ENCODE assay signal across 2 cellular contexts in genomic region chr3:53748512-53749271, GRCh38.
TF ChIP-seq lines count a peak whose summit lies in the region.

No MANE protein-coding gene starts in this region.

TF ChIP-seq in GM12878, 131 proteins besides CTCF, POLR2A, EP300 and RAD21 (continued from another document and continues in another):
- TF ChIP-seq, protein P1, sequence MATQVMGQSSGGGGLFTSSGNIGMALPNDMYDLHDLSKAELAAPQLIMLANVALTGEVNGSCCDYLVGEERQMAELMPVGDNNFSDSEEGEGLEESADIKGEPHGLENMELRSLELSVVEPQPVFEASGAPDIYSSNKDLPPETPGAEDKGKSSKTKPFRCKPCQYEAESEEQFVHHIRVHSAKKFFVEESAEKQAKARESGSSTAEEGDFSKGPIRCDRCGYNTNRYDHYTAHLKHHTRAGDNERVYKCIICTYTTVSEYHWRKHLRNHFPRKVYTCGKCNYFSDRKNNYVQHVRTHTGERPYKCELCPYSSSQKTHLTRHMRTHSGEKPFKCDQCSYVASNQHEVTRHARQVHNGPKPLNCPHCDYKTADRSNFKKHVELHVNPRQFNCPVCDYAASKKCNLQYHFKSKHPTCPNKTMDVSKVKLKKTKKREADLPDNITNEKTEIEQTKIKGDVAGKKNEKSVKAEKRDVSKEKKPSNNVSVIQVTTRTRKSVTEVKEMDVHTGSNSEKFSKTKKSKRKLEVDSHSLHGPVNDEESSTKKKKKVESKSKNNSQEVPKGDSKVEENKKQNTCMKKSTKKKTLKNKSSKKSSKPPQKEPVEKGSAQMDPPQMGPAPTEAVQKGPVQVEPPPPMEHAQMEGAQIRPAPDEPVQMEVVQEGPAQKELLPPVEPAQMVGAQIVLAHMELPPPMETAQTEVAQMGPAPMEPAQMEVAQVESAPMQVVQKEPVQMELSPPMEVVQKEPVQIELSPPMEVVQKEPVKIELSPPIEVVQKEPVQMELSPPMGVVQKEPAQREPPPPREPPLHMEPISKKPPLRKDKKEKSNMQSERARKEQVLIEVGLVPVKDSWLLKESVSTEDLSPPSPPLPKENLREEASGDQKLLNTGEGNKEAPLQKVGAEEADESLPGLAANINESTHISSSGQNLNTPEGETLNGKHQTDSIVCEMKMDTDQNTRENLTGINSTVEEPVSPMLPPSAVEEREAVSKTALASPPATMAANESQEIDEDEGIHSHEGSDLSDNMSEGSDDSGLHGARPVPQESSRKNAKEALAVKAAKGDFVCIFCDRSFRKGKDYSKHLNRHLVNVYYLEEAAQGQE (IDR thresholded peaks at IDR 0.05; ENCODE audit: low read depth, low read length): no peak
- TF ChIP-seq CUX1 (IDR thresholded peaks at IDR 0.05; ENCODE audit: insufficient replicate concordance, low read depth, low read length): peak; percentile 55
- no peak for TF ChIP-seq ZNF384 (IDR thresholded peaks at IDR 0.05; ENCODE audit: borderline replicate concordance, low read depth, low read length)
- no peak for TF ChIP-seq JUNB (IDR thresholded peaks at IDR 0.05)
- no peak for TF ChIP-seq NR2C1 (IDR thresholded peaks at IDR 0.05)
- TF ChIP-seq TARDBP (IDR thresholded peaks at IDR 0.05; ENCODE audit: borderline replicate concordance): no peak
- TF ChIP-seq MEF2A (IDR thresholded peaks at IDR 0.05; ENCODE audit: insufficient read depth, low read depth, low read length): 0 out of 2 replicates have a peak, but pooled peaks have one; percentile 47
- TF ChIP-seq GATAD2B (conservative IDR thresholded peaks at IDR 0.05; ENCODE audit: low read depth): peak; percentile 21; the same call in 1 of the 2 replicates
- TF ChIP-seq MTA2 (IDR thresholded peaks at IDR 0.05; ENCODE audit: low read depth): peak; percentile 62
- TF ChIP-seq EGR1 (IDR thresholded peaks at IDR 0.05; ENCODE audit: borderline replicate concordance in 1 of 2, low read depth in 2 of 2, low read length in 2 of 2): no peak
- no peak for TF ChIP-seq SREBF2 (IDR thresholded peaks at IDR 0.05; ENCODE audit: low read length)
- no peak for TF ChIP-seq SKIL (IDR thresholded peaks at IDR 0.05; ENCODE audit: low read depth, poor library complexity, severe bottlenecking)
- TF ChIP-seq E2F4 (IDR thresholded peaks at IDR 0.05; ENCODE audit: low read depth, low read length): no peak

TF ChIP-seq in SK-N-SH treated with all-trans-retinoic acid at 6 μM for 48 hours, 23 proteins besides CTCF, POLR2A, EP300 and RAD21 (continued from another document):
- TF ChIP-seq, protein P2, sequence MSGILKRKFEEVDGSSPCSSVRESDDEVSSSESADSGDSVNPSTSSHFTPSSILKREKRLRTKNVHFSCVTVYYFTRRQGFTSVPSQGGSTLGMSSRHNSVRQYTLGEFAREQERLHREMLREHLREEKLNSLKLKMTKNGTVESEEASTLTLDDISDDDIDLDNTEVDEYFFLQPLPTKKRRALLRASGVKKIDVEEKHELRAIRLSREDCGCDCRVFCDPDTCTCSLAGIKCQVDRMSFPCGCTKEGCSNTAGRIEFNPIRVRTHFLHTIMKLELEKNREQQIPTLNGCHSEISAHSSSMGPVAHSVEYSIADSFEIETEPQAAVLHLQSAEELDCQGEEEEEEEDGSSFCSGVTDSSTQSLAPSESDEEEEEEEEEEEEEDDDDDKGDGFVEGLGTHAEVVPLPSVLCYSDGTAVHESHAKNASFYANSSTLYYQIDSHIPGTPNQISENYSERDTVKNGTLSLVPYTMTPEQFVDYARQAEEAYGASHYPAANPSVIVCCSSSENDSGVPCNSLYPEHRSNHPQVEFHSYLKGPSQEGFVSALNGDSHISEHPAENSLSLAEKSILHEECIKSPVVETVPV (CRISPR knock-in tag; IDR thresholded peaks at IDR 0.05): no peak
- no peak for TF ChIP-seq ZC3H10 (CRISPR knock-in tag; IDR thresholded peaks at IDR 0.05)
- TF ChIP-seq ARNTL (CRISPR knock-in tag; IDR thresholded peaks at IDR 0.05; ENCODE audit: borderline replicate concordance, low read depth): no peak
- TF ChIP-seq BACH2 (CRISPR knock-in tag; IDR thresholded peaks at IDR 0.05; ENCODE audit: borderline replicate concordance): no peak
- no peak for TF ChIP-seq RARB (CRISPR knock-in tag; IDR thresholded peaks at IDR 0.05)
- TF ChIP-seq TCF4 (CRISPR knock-in tag; IDR thresholded peaks at IDR 0.05; ENCODE audit: borderline replicate concordance): no peak
TF ChIP-seq in SK-N-SH treated with all-trans-retinoic acid at 6 μM for 48 hours: peak in this region for 0.
